Comparison of ENCODE assay signal across 8 cellular contexts in the genomic region with DNA sequence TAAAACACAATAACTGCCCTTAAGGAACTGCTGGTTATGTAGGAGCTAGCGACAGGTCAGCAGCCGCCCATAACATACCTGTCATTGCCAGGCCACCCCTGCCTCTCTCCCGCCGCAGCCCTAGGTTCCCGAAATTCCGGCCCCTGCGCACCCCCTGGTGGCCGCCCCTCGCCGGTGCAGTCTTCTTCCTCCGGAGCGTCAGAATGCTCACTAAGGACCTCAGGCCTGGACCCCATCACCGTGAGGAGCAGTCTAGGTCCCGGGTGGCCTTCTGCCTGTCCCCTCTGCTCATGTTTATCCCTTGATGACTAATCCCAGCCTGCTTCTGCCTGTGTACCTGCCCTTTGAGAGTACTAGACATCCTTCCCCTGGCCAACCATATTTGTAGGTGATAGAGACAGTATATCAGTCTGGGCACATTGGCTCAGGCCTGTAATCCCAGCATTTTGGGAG.
DNase-seq lines count a peak whose midpoint lies in the region; ATAC-seq and TF ChIP-seq lines count a peak whose summit lies in the region.

No MANE protein-coding gene starts in this region.

- no peaks in the 10 kb centered on the region for H3K9me3 Mint-ChIP-seq in activated T-helper 17 cell treated with anti-CD3 and anti-CD28 coated beads, Interleukin-2, amount 50 U/mL, for 72 hours

- H3K4me3 Mint-ChIP-seq in activated T-helper 17 cell treated with anti-CD3 and anti-CD28 coated beads, Interleukin-2, amount 50 U/mL, for 72 hours = peak overlapping the region; percentile 57

- no peak overlapping the region for H3K27ac ChIP-seq in upper lobe of left lung

- peaks cover 3 to 15% (median 11%) of the 10 kb centered on the region in 4 donors for H3K4me1 ChIP-seq in upper lobe of left lung

- DNase-seq in DMS53 treated with DMSO at 0.1 percent for 48 hours (lab: John Stamatoyannopoulos, UW; ENCODE audit: unreplicated experiment) = peak; percentile 57
- DNase-seq in HUDEP-2 (lab: John Stamatoyannopoulos, UW; ENCODE audit: unreplicated experiment in 76 of 76) = peak in 49 of 76 experiments; percentile 4 to 69 (median 42)
- DNase-seq in RKO (ENCODE audit: low spot score) = peak; percentile 57
- peak; percentile 66 for DNase-seq in glomerular visceral epithelial cell (ENCODE audit: extremely low spot score)
- peak; percentile 63 to 96 (median 86) for DNase-seq in posterior cingulate gyrus
- DNase-seq in upper lobe of left lung = peak; percentile 83 to 98

- H3K36me3 Mint-ChIP-seq in activated T-helper 17 cell treated with anti-CD3 and anti-CD28 coated beads, Interleukin-2, amount 50 U/mL, for 72 hours (ENCODE audit: low read depth) = no peaks in the 10 kb centered on the region

- 0 to 2% methylated on average over 9 to 14 of the region's 14 CpGs for WGBS in upper lobe of left lung, 2 donors

- H3K36me3 ChIP-seq in upper lobe of left lung = no peaks in the 10 kb centered on the region

- H3K27ac Mint-ChIP-seq in activated T-helper 17 cell treated with anti-CD3 and anti-CD28 coated beads, Interleukin-2, amount 50 U/mL, for 72 hours = no peak overlapping the region

- H3K4me3 ChIP-seq in upper lobe of left lung = peak overlapping the region in 2 of 4 donors; percentile 16 to 19

- peak; percentile 92 for ATAC-seq in GM21447 (IDR thresholded peaks at IDR 0.05; ENCODE audit: unreplicated experiment)
- ATAC-seq in activated T-helper 17 cell treated with anti-CD3 and anti-CD28 coated beads, Interleukin-2, amount 50 U/mL, for 72 hours (replicated peaks) = peak; percentile 80
- ATAC-seq in upper lobe of left lung (ENCODE audit: low FRiP score in 2 of 2) = peak; percentile 91 to 92

- H3K27me3 ChIP-seq in upper lobe of left lung = no peaks in the 10 kb centered on the region

- no peaks in the 10 kb centered on the region for H3K9me3 ChIP-seq in upper lobe of left lung

- TF ChIP-seq POLR2A in upper lobe of left lung (IDR thresholded peaks at IDR 0.05) = no peak

- no peak for TF ChIP-seq EP300 in upper lobe of left lung (IDR thresholded peaks at IDR 0.05)

- intact Hi-C loops in posterior cingulate gyrus (cut with DNase I) = loop anchor here (10.0 kb wide), 1 partner anchor 829 kb away; no protein-coding TSS in a partner anchor

- H3K4me1 Mint-ChIP-seq in activated T-helper 17 cell treated with anti-CD3 and anti-CD28 coated beads, Interleukin-2, amount 50 U/mL, for 72 hours = peaks cover 7% of the 10 kb centered on the region

- H3K27me3 Mint-ChIP-seq in activated T-helper 17 cell treated with anti-CD3 and anti-CD28 coated beads, Interleukin-2, amount 50 U/mL, for 72 hours = no peaks in the 10 kb centered on the region

- TF ChIP-seq CTCF in upper lobe of left lung (IDR thresholded peaks at IDR 0.05) = peak; percentile 93 to 96 (median 94)
